In genomic region chr19:458091-459042, GRCh38 we compare ENCODE assay signal across 2 cellular contexts.
TF ChIP-seq lines count a peak whose summit lies in the region.

No MANE protein-coding gene starts in this region.

TF ChIP-seq in HepG2, 621 proteins besides CTCF, POLR2A, EP300 and RAD21:
- TF ChIP-seq ZNF282 (IDR thresholded peaks at IDR 0.05; ENCODE audit: partially characterized antibody) (no peak), NFYB (CRISPR knock-in tag; IDR thresholded peaks at IDR 0.05) (no peak), ZNF121 (CRISPR knock-in tag; IDR thresholded peaks at IDR 0.05) (no peak), ATF7 (IDR thresholded peaks at IDR 0.05) (no peak), ATF7 (CRISPR knock-in tag; IDR thresholded peaks at IDR 0.05) (no peak), ZNF138 (CRISPR knock-in tag; IDR thresholded peaks at IDR 0.05; ENCODE audit: low read depth) (no peak), SP2 (CRISPR knock-in tag; IDR thresholded peaks at IDR 0.05) (no peak), MLLT10 (CRISPR knock-in tag; IDR thresholded peaks at IDR 0.05) (no peak)

TF ChIP-seq in neural cell, 6 proteins besides CTCF, POLR2A, EP300 and RAD21:
- no peak for TF ChIP-seq SMC3 (conservative IDR thresholded peaks at IDR 0.05; ENCODE audit: poor library complexity)
- no peak for TF ChIP-seq TAF1 (IDR thresholded peaks at IDR 0.05; ENCODE audit: low read depth)
- TF ChIP-seq POLR2AphosphoS5 (IDR thresholded peaks at IDR 0.05), result no peak
- no peak for TF ChIP-seq MXI1 (conservative IDR thresholded peaks at IDR 0.05; ENCODE audit: poor library complexity, severe bottlenecking)
- no peak for TF ChIP-seq EZH2 (IDR thresholded peaks at IDR 0.05; ENCODE audit: borderline replicate concordance, insufficient read depth, low read length, poor library complexity, severe bottlenecking)
- TF ChIP-seq REST (IDR thresholded peaks at IDR 0.05; ENCODE audit: borderline replicate concordance), result no peak
